Comparison of ENCODE assay signal across 10 cellular contexts in the genomic region with DNA sequence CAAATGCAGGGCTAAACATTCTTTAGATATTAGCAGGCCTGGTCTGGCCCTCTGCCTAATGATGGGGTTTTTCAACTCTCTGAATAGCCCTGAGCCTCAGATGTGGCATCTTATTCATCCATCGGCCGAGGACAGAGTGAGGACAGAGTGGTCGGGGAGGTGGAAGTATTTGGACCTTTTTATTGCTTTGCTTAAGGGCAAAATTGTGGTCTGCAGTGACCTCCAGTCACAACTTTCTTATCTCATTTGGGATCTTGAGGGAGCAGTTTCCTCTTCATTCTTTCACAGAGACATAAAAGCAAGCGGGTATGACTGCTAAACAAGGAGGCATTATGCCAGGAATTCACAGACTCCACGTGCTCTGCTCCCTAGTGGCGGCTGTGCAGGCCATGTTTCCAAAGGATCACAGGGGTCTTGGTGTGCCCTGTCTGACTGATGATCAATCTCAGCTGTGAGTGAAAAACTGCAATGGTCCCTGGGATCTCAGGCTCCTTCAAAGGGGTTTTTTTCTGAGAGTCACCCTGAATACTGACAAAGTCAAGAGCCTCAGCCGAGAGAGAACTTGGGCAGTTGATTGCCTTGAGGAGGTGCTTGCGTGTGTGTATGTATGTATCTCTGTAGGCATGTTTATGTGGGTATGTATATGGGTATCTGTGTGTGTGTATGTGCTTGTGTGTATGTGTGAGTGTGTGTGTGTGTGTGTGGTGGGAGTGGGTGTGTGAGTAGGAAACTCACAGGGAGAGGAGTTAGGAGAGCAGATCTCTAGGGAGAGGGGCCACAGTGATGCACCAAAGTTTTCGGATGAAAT. TPM values are rescaled to one million over a fixed set of nuclear protein-coding genes. Genes with fewer than 3 reads are reported as not detected.
A peak's percentile ranks its signal among the peaks of the same experiment; 100 is the strongest.
DNase-seq lines count a peak whose midpoint lies in the region; ATAC-seq and TF ChIP-seq lines count a peak whose summit lies in the region.
"Had no signal": no experiment of that assay in that cellular context is flagged by ENCODE, and none has a peak within 500 bp of the region (broad histone marks: within the 10 kb centered on the region; RNA-seq: fewer than 3 reads in every experiment).

No MANE protein-coding gene starts in this region.

- TF ChIP-seq CTCF in AG10803 (conservative IDR thresholded peaks at IDR 0.05; ENCODE audit: low read length) (peak; percentile 47), choroid plexus epithelial cell (conservative IDR thresholded peaks at IDR 0.05; ENCODE audit: low read depth, low read length) (peak; percentile 20)

- ATAC-seq in T-helper 17 cell: no peak
- ATAC-seq in GM19035 (IDR thresholded peaks at IDR 0.05; ENCODE audit: unreplicated experiment): no peak
- no peak for ATAC-seq in stimulated activated effector memory CD8-positive, alpha-beta T cell treated with anti-CD3 and anti-CD28 coated beads, Interleukin-12 subunit alpha, Interleukin-12 subunit beta, amount 100 ng/mL, for 72 hours
- no peak for ATAC-seq in activated T-cell treated with anti-CD3 and anti-CD28 coated beads, Interleukin-2, amount 50 U/mL, for 4 hours

- no peak overlapping the region for H3K4me3 Mint-ChIP-seq in T-helper 17 cell
- H3K4me3 Mint-ChIP-seq in stimulated activated effector memory CD8-positive, alpha-beta T cell treated with anti-CD3 and anti-CD28 coated beads, Interleukin-12 subunit alpha, Interleukin-12 subunit beta, amount 100 ng/mL, for 72 hours: no peak overlapping the region
- H3K4me3 Mint-ChIP-seq in activated T-cell treated with anti-CD3 and anti-CD28 coated beads, Interleukin-2, amount 50 U/mL, for 4 hours: no peak overlapping the region

- no peak overlapping the region for H3K27ac Mint-ChIP-seq in T-helper 17 cell
- H3K27ac Mint-ChIP-seq in stimulated activated effector memory CD8-positive, alpha-beta T cell treated with anti-CD3 and anti-CD28 coated beads, Interleukin-12 subunit alpha, Interleukin-12 subunit beta, amount 100 ng/mL, for 72 hours: no peak overlapping the region

- H3K27me3 Mint-ChIP-seq in T-helper 17 cell: peaks cover 51% of the 10 kb centered on the region
- H3K27me3 Mint-ChIP-seq in activated T-cell treated with anti-CD3 and anti-CD28 coated beads, Interleukin-2, amount 50 U/mL, for 4 hours (ENCODE audit: low read depth): peaks cover 16% of the 10 kb centered on the region

- H3K36me3 Mint-ChIP-seq in T-helper 17 cell (ENCODE audit: low read depth): peaks cover 2% of the 10 kb centered on the region
- H3K36me3 Mint-ChIP-seq in stimulated activated effector memory CD8-positive, alpha-beta T cell treated with anti-CD3 and anti-CD28 coated beads, Interleukin-12 subunit alpha, Interleukin-12 subunit beta, amount 100 ng/mL, for 72 hours: no peaks in the 10 kb centered on the region
- H3K36me3 Mint-ChIP-seq in activated T-cell treated with anti-CD3 and anti-CD28 coated beads, Interleukin-2, amount 50 U/mL, for 4 hours (ENCODE audit: insufficient read depth): no peaks in the 10 kb centered on the region

- no peaks in the 10 kb centered on the region for H3K9me3 Mint-ChIP-seq in stimulated activated effector memory CD8-positive, alpha-beta T cell treated with anti-CD3 and anti-CD28 coated beads, Interleukin-12 subunit alpha, Interleukin-12 subunit beta, amount 100 ng/mL, for 72 hours
- no peaks in the 10 kb centered on the region for H3K9me3 Mint-ChIP-seq in activated T-cell treated with anti-CD3 and anti-CD28 coated beads, Interleukin-2, amount 50 U/mL, for 4 hours

- DNase-seq in AG10803 (ENCODE audit: low read depth) (peak; percentile 96), LoVo (ENCODE audit: low spot score) (peak; percentile 79), choroid plexus epithelial cell (ENCODE audit: low read depth) (peak; percentile 91), medulla oblongata (ENCODE audit: extremely low spot score) (peak; percentile 11), T-helper 17 cell (no peak)
- no peak for DNase-seq in stimulated activated effector memory CD8-positive, alpha-beta T cell treated with anti-CD3 and anti-CD28 coated beads, Interleukin-12 subunit alpha, Interleukin-12 subunit beta, amount 100 ng/mL, for 72 hours (ENCODE audit: low spot score in 2 of 2)
- DNase-seq in activated T-cell treated with anti-CD3 and anti-CD28 coated beads, Interleukin-2, amount 50 U/mL, for 4 hours: no peak
- DNase-seq: DND-41, NCI-H748 treated with DMSO at 0.1 percent for 48 hours had no signal

- no peaks in the 10 kb centered on the region for H3K9me3 ChIP-seq in T-helper 17 cell (ENCODE audit: control insufficient read depth, low read length, poor library complexity, severe bottlenecking)

- no peaks in the 10 kb centered on the region for H3K4me1 Mint-ChIP-seq in T-helper 17 cell
- no peaks in the 10 kb centered on the region for H3K4me1 Mint-ChIP-seq in stimulated activated effector memory CD8-positive, alpha-beta T cell treated with anti-CD3 and anti-CD28 coated beads, Interleukin-12 subunit alpha, Interleukin-12 subunit beta, amount 100 ng/mL, for 72 hours
- H3K4me1 Mint-ChIP-seq in activated T-cell treated with anti-CD3 and anti-CD28 coated beads, Interleukin-2, amount 50 U/mL, for 4 hours (ENCODE audit: low read depth): no peaks in the 10 kb centered on the region

- H3K4me3 ChIP-seq in AG10803 (ENCODE audit: low read length): no peak overlapping the region
- no peak overlapping the region for H3K4me3 ChIP-seq in choroid plexus epithelial cell (ENCODE audit: low read depth, low read length)

RNA-seq across cellular contexts. Expression of gene RAPGEF4, which starts 47.6 kb away (rescaled TPM):
- under 1 TPM; 0.26 to 0.32 TPM for total RNA-seq in T-helper 17 cell
- total RNA-seq in activated T-cell treated with anti-CD3 and anti-CD28 coated beads, Interleukin-2, amount 50 U/mL, for 4 hours: under 1 TPM; 0.20 to 0.47 (median 0.33) TPM

Comparison
In these comparisons a context has a peak if more than half of its experiments do, and no peak if none do; other contexts are left out.
1. DNase-seq: peak in AG10803 (single experiment), LoVo (single experiment), choroid plexus epithelial cell (single experiment) and medulla oblongata (single experiment); none in T-helper 17 cell (0 of 3), stimulated activated effector memory CD8-positive, alpha-beta T cell treated with anti-CD3 and anti-CD28 coated beads, Interleukin-12 subunit alpha, Interleukin-12 subunit beta, amount 100 ng/mL, for 72 hours (0 of 2) and activated T-cell treated with anti-CD3 and anti-CD28 coated beads, Interleukin-2, amount 50 U/mL, for 4 hours (single experiment).